ENCODE assay signal across 9 cellular contexts in the genomic region with DNA sequence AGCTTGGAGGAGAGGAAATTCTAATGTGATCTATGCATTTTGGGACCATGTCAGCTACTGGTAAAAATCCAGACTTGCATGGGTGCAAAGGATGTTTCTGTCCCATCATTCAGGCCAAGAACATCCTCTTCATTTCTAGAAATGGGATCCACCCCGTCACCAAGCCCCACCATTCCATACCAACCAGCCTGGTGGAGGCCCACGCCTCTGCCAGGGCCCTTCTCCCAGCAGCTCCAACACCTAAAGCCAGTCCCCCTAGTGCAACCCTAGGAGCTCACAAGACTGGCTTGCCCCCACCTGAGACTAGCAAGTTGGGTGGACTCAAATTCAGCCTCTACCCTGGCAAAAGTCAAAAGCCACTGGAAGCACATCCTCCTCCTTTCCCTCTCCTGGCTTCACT.
DNase-seq lines count a peak whose midpoint lies in the region; ATAC-seq and TF ChIP-seq lines count a peak whose summit lies in the region.
"Had no signal": no experiment of that assay in that cellular context is flagged by ENCODE, and none has a peak within 500 bp of the region (broad histone marks: within the 10 kb centered on the region; RNA-seq: fewer than 3 reads in every experiment).

No MANE protein-coding gene starts in this region.

- no peak for TF ChIP-seq CTCF in HEK293 (tag by site-specific recombination; IDR thresholded peaks at IDR 0.05)
- no peak for TF ChIP-seq CTCF in astrocyte of the cerebellum (IDR thresholded peaks at IDR 0.05; ENCODE audit: low read depth, low read length, missing control alignments)

- H3K27ac ChIP-seq in HEK293 (ENCODE audit: extremely low read depth, low read depth, low read length) (no peak overlapping the region; the same call in 1 of the 2 replicates), iPS-18a (ENCODE audit: low read length) (no peak overlapping the region), stomach smooth muscle (ENCODE audit: low read length) (no peak overlapping the region)

- no peak for ATAC-seq in GM18517 (IDR thresholded peaks at IDR 0.05; ENCODE audit: unreplicated experiment)
- ATAC-seq: activated CD4-positive, alpha-beta T cell treated with anti-CD3 and anti-CD28 coated beads for 36 hours had no signal

- H3K9me3 ChIP-seq in HEK293 (ENCODE audit: control insufficient read depth, insufficient read depth, low read depth, low read length) (no peaks in the 10 kb centered on the region), iPS-18a (ENCODE audit: control insufficient read depth, low read depth, low read length) (no peaks in the 10 kb centered on the region), stomach smooth muscle (ENCODE audit: control insufficient read depth in 2 of 2, low read length in 2 of 2) (no peaks in the 10 kb centered on the region)

- DNase-seq in astrocyte of the cerebellum (ENCODE audit: low read depth) (no peak), NCI-H524 (lab: John Stamatoyannopoulos, UW) (no peak), NCI-H2171 (lab: John Stamatoyannopoulos, UW) (no peak), CD1c-positive myeloid dendritic cell (ENCODE audit: extremely low spot score) (no peak)
- DNase-seq: activated CD4-positive, alpha-beta T cell treated with anti-CD3 and anti-CD28 coated beads for 36 hours had no signal

- in situ Hi-C loops in astrocyte of the cerebellum (cut with HindIII; ENCODE audit: low sequenced_read_pairs), result no loop called here

- H3K9ac ChIP-seq in iPS-18a (ENCODE audit: low read length) (no peak overlapping the region), stomach smooth muscle (ENCODE audit: low read length in 2 of 2) (peak overlapping the region; percentile 36 to 93)

- CTCF ChIA-PET in HEK293 (lab: Yijun Ruan, JAX), result interaction anchor here (0.6 to 1.7 kb wide), 5 partner anchors 12 to 292 kb away, joined by 3 to 6 read pairs (median 5); no protein-coding TSS in a partner anchor

- H3K36me3 ChIP-seq in HEK293 (ENCODE audit: control insufficient read depth in 2 of 2, insufficient read depth in 1 of 2, low read length in 2 of 2), result no peaks in the 10 kb centered on the region
- H3K36me3 ChIP-seq in iPS-18a (ENCODE audit: control insufficient read depth, low read depth, low read length), result no peaks in the 10 kb centered on the region
- H3K36me3 ChIP-seq in stomach smooth muscle (ENCODE audit: control insufficient read depth in 2 of 2, insufficient read depth in 2 of 2, low read length in 2 of 2), result no peaks in the 10 kb centered on the region

- no peaks in the 10 kb centered on the region for H3K27me3 ChIP-seq in iPS-18a (ENCODE audit: control insufficient read depth, insufficient read depth, low read length)
- no peaks in the 10 kb centered on the region for H3K27me3 ChIP-seq in stomach smooth muscle (ENCODE audit: control insufficient read depth in 1 of 2, insufficient read depth in 2 of 2, low read length in 2 of 2)

- H3K4me1 ChIP-seq in HEK293 (ENCODE audit: control insufficient read depth, insufficient read depth, low read length), result peaks cover 20% of the 10 kb centered on the region
- peaks cover 15% of the 10 kb centered on the region for H3K4me1 ChIP-seq in iPS-18a (ENCODE audit: control insufficient read depth, low read depth, low read length)
- peaks cover 32% of the 10 kb centered on the region for H3K4me1 ChIP-seq in stomach smooth muscle (ENCODE audit: control insufficient read depth, insufficient read depth, low read length)

- POLR2A ChIA-PET in HEK293 (lab: Yijun Ruan, JAX), result interaction anchor here (0.9 kb wide), 1 partner anchor 43 kb away, joined by 3 read pairs; no protein-coding TSS in a partner anchor

- H3K4me3 ChIP-seq in HEK293 (ENCODE audit: low read depth, low read length) (peak overlapping the region; percentile 69), astrocyte of the cerebellum (ENCODE audit: low read depth, low read length) (peak overlapping the region; percentile 58), iPS-18a (ENCODE audit: low read length) (peak overlapping the region; percentile 95), stomach smooth muscle (ENCODE audit: low read length in 2 of 2) (peak overlapping the region; percentile 83 to 95)

TF ChIP-seq in HEK293, 187 proteins besides CTCF, POLR2A, EP300 and RAD21:
- TF ChIP-seq RBAK (tag by site-specific recombination; IDR thresholded peaks at IDR 0.05) (no peak), ZNF600 (tag by site-specific recombination; IDR thresholded peaks at IDR 0.05) (peak; percentile 80)
